Comparison of ENCODE assay signal across 8 cellular contexts in genomic region chr2:181891258-181891965, GRCh38.
DNase-seq lines count a peak whose midpoint lies in the region; ATAC-seq, FAIRE-seq and TF ChIP-seq lines count a peak whose summit lies in the region.

TSS of gene ITPRID2 (plus strand) at chr2:181891730. CDS start at chr2:181892067, 337 bp downstream.

- peak; percentile 19 for DNase-seq in NCI-H2107 treated with DMSO at 0.1 percent for 48 hours (lab: John Stamatoyannopoulos, UW; ENCODE audit: unreplicated experiment)
- DNase-seq in cardiac fibroblast (ENCODE audit: low read depth in 2 of 2), result peak; percentile 89 to 95
- peak; percentile 23 to 67 for DNase-seq in stimulated activated CD4-positive, alpha-beta T cell treated with anti-CD3 and anti-CD28 coated beads, Interleukin-12 subunit alpha, Interleukin-12 subunit beta, amount 100 ng/mL, for 24 hours (ENCODE audit: low read depth in 2 of 2)

- H3K4me3 ChIP-seq in WI38 (ENCODE audit: low read depth, low read length), result peak within 1 kb of the TSS; percentile 78
- H3K4me3 ChIP-seq in cardiac fibroblast (replicated peaks in 1 of 2; ENCODE audit: low read depth in 2 of 2, low read length in 2 of 2), result peak within 1 kb of the TSS; percentile 82 to 85

- FAIRE-seq in islet of Langerhans (lab: Jason Lieb, UNC), result peak; percentile 61

- peak within 1 kb of the TSS; percentile 92 for H3K27ac ChIP-seq in 22Rv1

- TF ChIP-seq CTCF in 22Rv1 (IDR thresholded peaks at IDR 0.05), result peak; percentile 39
- no peak for TF ChIP-seq CTCF in WI38 (IDR thresholded peaks at IDR 0.05; ENCODE audit: low read depth, low read length)
- TF ChIP-seq CTCF in cardiac fibroblast (IDR thresholded peaks at IDR 0.05; ENCODE audit: low read depth, low read length), result no peak

- peak; percentile 33 for ATAC-seq in GM18499 (IDR thresholded peaks at IDR 0.05; ENCODE audit: insufficient read depth, unreplicated experiment)
- ATAC-seq in HG02970 (IDR thresholded peaks at IDR 0.05; ENCODE audit: low FRiP score, unreplicated experiment), result peak; percentile 86

Comparison
In these comparisons a context has a peak if more than half of its experiments do, and no peak if none do; other contexts are left out.
1. Peak in every context shown above with its lines: DNase-seq, ATAC-seq, H3K4me3 ChIP-seq and H3K27ac ChIP-seq.
2. DNase-seq: peak in every context shown above with its lines; median percentile 92 in cardiac fibroblast; 45 in stimulated activated CD4-positive, alpha-beta T cell treated with anti-CD3 and anti-CD28 coated beads, Interleukin-12 subunit alpha, Interleukin-12 subunit beta, amount 100 ng/mL, for 24 hours; 19 in NCI-H2107 treated with DMSO at 0.1 percent for 48 hours.